ENCODE assay signal across 12 cellular contexts in the genomic region with DNA sequence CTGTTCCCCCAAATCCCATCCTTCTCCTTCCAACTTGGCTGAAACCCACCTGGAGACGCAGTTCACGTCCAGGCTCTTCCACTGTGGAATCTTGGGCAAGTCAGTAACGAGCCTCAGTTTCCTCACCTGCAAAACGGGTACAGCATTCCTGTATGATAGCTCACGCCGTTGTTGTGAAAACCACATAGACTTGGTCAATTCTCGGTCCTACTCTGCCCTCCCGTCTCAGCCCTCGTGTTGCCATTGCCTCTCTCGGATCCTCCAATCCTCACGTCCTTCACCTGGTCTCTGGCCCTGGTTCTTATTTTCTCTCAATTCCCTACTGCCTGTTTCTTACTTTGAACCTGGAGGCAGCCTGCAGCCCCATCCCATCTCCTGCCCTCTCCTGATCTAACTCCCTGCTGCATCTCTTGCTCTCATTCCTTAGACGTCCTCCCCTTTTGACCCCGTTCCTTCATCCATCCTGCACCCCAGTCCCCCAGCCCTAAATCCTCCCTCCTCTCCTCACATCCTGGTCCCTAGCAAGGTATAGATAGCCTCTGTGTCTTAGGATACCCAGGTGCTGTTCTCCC. TPM values are rescaled to one million over a fixed set of nuclear protein-coding genes. Genes with fewer than 3 reads are reported as not detected.
DNase-seq lines count a peak whose midpoint lies in the region; ATAC-seq, FAIRE-seq and TF ChIP-seq lines count a peak whose summit lies in the region.
"Had no signal": no experiment of that assay in that cellular context is flagged by ENCODE, and none has a peak within 500 bp of the region (broad histone marks: within the 10 kb centered on the region; RNA-seq: fewer than 3 reads in every experiment).

No MANE protein-coding gene starts in this region.

- peak overlapping the region; percentile 12 for H3K27ac Mint-ChIP-seq in Caco-2 (ENCODE audit: unreplicated experiment)
- no peak overlapping the region for H3K27ac Mint-ChIP-seq in H9
- H3K27ac Mint-ChIP-seq in natural killer cell: no peak overlapping the region

- no peak overlapping the region for H3K4me3 ChIP-seq in Caco-2 (ENCODE audit: low read depth, low read length)
- H3K4me3 ChIP-seq in K562: no peak overlapping the region
- no peak overlapping the region for H3K4me3 ChIP-seq in ascending aorta

- no peak overlapping the region for H3K18ac ChIP-seq in H9 (ENCODE audit: insufficient read length, low read depth, low read length)

- H3K4me2 ChIP-seq in H9 (ENCODE audit: insufficient read depth, insufficient read length, low read length): peak overlapping the region; percentile 46
- H3K4me2 ChIP-seq in K562 (ENCODE audit: insufficient read depth, low read length): no peak overlapping the region

- H3K4me1 Mint-ChIP-seq in Caco-2 (ENCODE audit: low read depth, unreplicated experiment) (peaks cover 17% of the 10 kb centered on the region), H9 (peaks cover 40 to 44% of the 10 kb centered on the region in 2 experiments), natural killer cell (peaks cover 8 to 27% of the 10 kb centered on the region in 2 donors)

- H3K9me3 Mint-ChIP-seq in Caco-2 (ENCODE audit: unreplicated experiment) (no peaks in the 10 kb centered on the region), H9 (no peaks in the 10 kb centered on the region; a peak in 1 of 5 replicates), natural killer cell (no peaks in the 10 kb centered on the region)

- H3K14ac ChIP-seq in H9 (ENCODE audit: insufficient read depth, low read length): no peak overlapping the region

- no CpG with 5 or more reads among the region's 13 CpGs for WGBS in H9 (ENCODE audit: extremely low coverage, insufficient read length, low lambda C conversion rate)
- 3% methylated on average over 13 of the region's 13 CpGs for WGBS in K562 (ENCODE audit: insufficient coverage, low coverage, missing lambda C conversion rate)

- no peaks in the 10 kb centered on the region for H3K36me3 ChIP-seq in Caco-2 (ENCODE audit: control insufficient read depth, insufficient read depth, low read length)
- H3K36me3 ChIP-seq in K562 (ENCODE audit: control insufficient read depth, insufficient read depth, low read length): no peaks in the 10 kb centered on the region
- no peaks in the 10 kb centered on the region for H3K36me3 ChIP-seq in ascending aorta
- H3K36me3 ChIP-seq: suprapubic skin had no signal

- H3K23ac ChIP-seq in H9 (ENCODE audit: insufficient read length, low read depth, low read length): no peak overlapping the region

- BruUV-seq in Caco-2 (replicated peaks; lab: Mats Ljungman, UMichigan): no TSS peak
- BruUV-seq in K562 (replicated peaks; lab: Mats Ljungman, UMichigan): no TSS peak

- no peak overlapping the region for H2BK12ac ChIP-seq in H9 (ENCODE audit: insufficient read length, low read depth, low read length)

- H3K4ac ChIP-seq in H9 (ENCODE audit: low read depth, low read length): no peak overlapping the region

- no peak for TF ChIP-seq POLR2A in K562 (conservative IDR thresholded peaks at IDR 0.05)

- H3K79me2 ChIP-seq in H9 (ENCODE audit: insufficient read depth, low read length) (no peaks in the 10 kb centered on the region), K562 (ENCODE audit: control insufficient read depth, insufficient read depth, low read length) (no peaks in the 10 kb centered on the region)

- H3K79me1 ChIP-seq in H9 (ENCODE audit: insufficient read depth, low read depth, low read length, poor library complexity, severe bottlenecking): no peaks in the 10 kb centered on the region

- no peak overlapping the region for H2BK5ac ChIP-seq in H9 (ENCODE audit: insufficient read length, low read length)

- H2BK15ac ChIP-seq in H9 (ENCODE audit: low read depth, low read length): no peak overlapping the region

- peak; percentile 63 for FAIRE-seq in K562 (lab: Jason Lieb, UNC)
- FAIRE-seq: colon had no signal

- no peak overlapping the region for H2BK20ac ChIP-seq in H9 (ENCODE audit: low read depth, low read length, poor library complexity, severe bottlenecking)

- H3K4me1 ChIP-seq in Caco-2: peaks cover 13% of the 10 kb centered on the region
- peaks cover 5% of the 10 kb centered on the region; the same call in 1 of the 2 replicates for H3K4me1 ChIP-seq in H9 (ENCODE audit: insufficient read depth, low read length)
- H3K4me1 ChIP-seq in K562 (replicated peaks in 1 of 2; ENCODE audit: control insufficient read depth in 2 of 2, insufficient read depth in 2 of 2, low read length in 2 of 2): peaks cover 12 to 25% of the 10 kb centered on the region in 2 experiments; a peak in 4 of 5 replicates
- peaks cover 4 to 6% of the 10 kb centered on the region in 2 donors for H3K4me1 ChIP-seq in ascending aorta

- TF ChIP-seq EP300 in K562 (IDR thresholded peaks at IDR 0.05; ENCODE audit: low read length): no peak

- TF ChIP-seq RAD21 in K562 (CRISPR knock-in tag; conservative IDR thresholded peaks at IDR 0.05 in 1 of 2, IDR thresholded peaks at IDR 0.05 in 1 of 2): no peak

- intact Hi-C loops in Caco-2 (cut with micrococcal nuclease; ENCODE audit: unreplicated experiment) (loop anchor here (5.0 kb wide), 1 partner anchor 110 kb away; no protein-coding TSS in a partner anchor), K562 (cut with micrococcal nuclease) (loop anchor here (5.0 kb wide), 1 partner anchor 170 kb away; no protein-coding TSS in a partner anchor), natural killer cell (cut with micrococcal nuclease) (no loop called here), ascending aorta (cut with DNase I) (no loop called here)

- peaks cover 10% of the 10 kb centered on the region for H3K9me1 ChIP-seq in K562 (ENCODE audit: control insufficient read depth, insufficient read depth, low read length)

- H2BK120ac ChIP-seq in H9 (ENCODE audit: low read depth, low read length, poor library complexity, severe bottlenecking): no peak overlapping the region

- H3T11ph ChIP-seq in H9 (ENCODE audit: low read length): no peak overlapping the region

- H4K91ac ChIP-seq in H9 (ENCODE audit: insufficient read length, low read depth, low read length): no peak overlapping the region

- no peak for ATAC-seq in K562
- no peak for ATAC-seq in natural killer cell
- ATAC-seq in HG02610 (IDR thresholded peaks at IDR 0.05; ENCODE audit: unreplicated experiment): no peak
- no peak for ATAC-seq in HG03521 (IDR thresholded peaks at IDR 0.05; ENCODE audit: unreplicated experiment)
- no peak for ATAC-seq in HG03432 (IDR thresholded peaks at IDR 0.05; ENCODE audit: unreplicated experiment)

- H2AFZ ChIP-seq in H9 (ENCODE audit: low read length): no peak overlapping the region
- H2AFZ ChIP-seq in K562 (ENCODE audit: low read depth, low read length): no peak overlapping the region

- no peaks in the 10 kb centered on the region for H3K27me3 ChIP-seq in Caco-2 (replicated peaks; ENCODE audit: control insufficient read depth, insufficient read depth, low read length)
- H3K27me3 ChIP-seq in H9 (ENCODE audit: insufficient read depth, low read length): peaks cover 6% of the 10 kb centered on the region; the same call in 1 of the 2 replicates
- peaks cover 41 to 71% of the 10 kb centered on the region in 2 experiments for H3K27me3 ChIP-seq in K562 (ENCODE audit: control insufficient read depth in 2 of 2, insufficient read depth in 2 of 2, low read length in 2 of 2)
- peaks cover 22% of the 10 kb centered on the region for H3K27me3 ChIP-seq in ascending aorta

- H4K20me1 ChIP-seq in H9 (ENCODE audit: control insufficient read depth, insufficient read depth, insufficient read length) (no peaks in the 10 kb centered on the region), K562 (replicated peaks; ENCODE audit: control insufficient read depth, insufficient read depth, low read length) (peaks cover 20% of the 10 kb centered on the region)

- no peak overlapping the region for H4K5ac ChIP-seq in H9 (ENCODE audit: insufficient read length, low read depth, low read length)

- POLR2A ChIA-PET in Caco-2 (lab: Charles Lee): no interaction called here
- POLR2A ChIA-PET in K562 (lab: Yijun Ruan, JAX): interaction anchor here (0.6 to 1.9 kb wide), 4 partner anchors 9 to 55 kb away, joined by 3 to 6 read pairs (median 3); no protein-coding TSS in a partner anchor

- H3K4me3 Mint-ChIP-seq in Caco-2 (ENCODE audit: unreplicated experiment) (peak overlapping the region; percentile 78), H9 (peak overlapping the region; percentile 81 to 82), natural killer cell (peak overlapping the region; percentile 51)

- peaks cover 12% of the 10 kb centered on the region for H3K23me2 ChIP-seq in H9 (ENCODE audit: insufficient read length, low read depth, low read length, poor library complexity, severe bottlenecking)

- in situ Hi-C loops in K562 (cut with MboI): no loop called here

- H3K27ac ChIP-seq in H9 (ENCODE audit: insufficient read length, low read depth, low read length) (no peak overlapping the region), K562 (ENCODE audit: extremely low read depth, low read depth, low read length) (no peak overlapping the region), ascending aorta (no peak overlapping the region)
- H3K27ac ChIP-seq: HL-60, suprapubic skin had no signal

- CTCF ChIA-PET in Caco-2 (lab: Charles Lee): no interaction called here
- CTCF ChIA-PET in K562 (lab: Yijun Ruan, JAX; ENCODE audit: low intra/inter-chr PET ratio): interaction anchor here (1.8 kb wide), 1 partner anchor 110 kb away, joined by 9 read pairs; no protein-coding TSS in a partner anchor

- no peak overlapping the region for H3K9ac ChIP-seq in H9 (ENCODE audit: extremely low read depth, insufficient read length, low read length)
- H3K9ac ChIP-seq in K562 (ENCODE audit: insufficient read depth in 1 of 2, low read depth in 2 of 2, low read length in 2 of 2): no peak overlapping the region

- no peak overlapping the region for H4K8ac ChIP-seq in H9 (replicated peaks; ENCODE audit: insufficient read length, low read depth, low read length)

- H3K56ac ChIP-seq in H9 (ENCODE audit: insufficient read length, low read depth, low read length): no peak overlapping the region

- TF ChIP-seq CTCF in Caco-2 (IDR thresholded peaks at IDR 0.05; ENCODE audit: insufficient read depth in 1 of 2, low read depth in 1 of 2, low read length in 1 of 2, severe bottlenecking in 1 of 2, unreplicated experiment in 1 of 2): no peak
- TF ChIP-seq CTCF in H9 (conservative IDR thresholded peaks at IDR 0.05): no peak
- 0 out of 6 replicates have a peak, but pooled peaks of 1 of the 3 experiments have one; percentile 11 for TF ChIP-seq CTCF in K562 (IDR thresholded peaks at IDR 0.05 in 2 of 3, conservative IDR thresholded peaks at IDR 0.05 in 1 of 3; ENCODE audit: insufficient read depth in 2 of 3, low read depth in 1 of 3, low read length in 3 of 3)
- no peak for TF ChIP-seq CTCF in natural killer cell (IDR thresholded peaks at IDR 0.05)
- TF ChIP-seq CTCF in ascending aorta (IDR thresholded peaks at IDR 0.05): no peak

- no peak for DNase-seq in Caco-2
- DNase-seq in H9: peak; percentile 34
- peak in 2 of 4 experiments; percentile 24 to 38 for DNase-seq in K562 (ENCODE audit: extremely low read depth in 1 of 4, low spot score in 3 of 4)
- no peak for DNase-seq in natural killer cell
- no peak for DNase-seq in ascending aorta (ENCODE audit: low spot score in 2 of 2)
- DNase-seq: T-helper 9 cell had no signal

- H3K27me3 Mint-ChIP-seq in Caco-2 (ENCODE audit: insufficient read depth, unreplicated experiment): peaks cover 9% of the 10 kb centered on the region
- peaks cover 59% of the 10 kb centered on the region for H3K27me3 Mint-ChIP-seq in H9 (ENCODE audit: low read depth)
- H3K27me3 Mint-ChIP-seq in natural killer cell (ENCODE audit: low read depth in 2 of 2): peaks cover 40 to 57% of the 10 kb centered on the region in 2 donors

- H3K36me3 Mint-ChIP-seq in Caco-2 (ENCODE audit: insufficient read depth, unreplicated experiment) (peaks cover 7% of the 10 kb centered on the region), H9 (ENCODE audit: insufficient read depth in 1 of 3, low read depth in 3 of 3) (peaks cover 0 to 8% (median 0%) of the 10 kb centered on the region in 3 experiments; a peak in 2 of 7 replicates), natural killer cell (no peaks in the 10 kb centered on the region)

- H3K9me3 ChIP-seq in Caco-2 (no peaks in the 10 kb centered on the region), H9 (ENCODE audit: control insufficient read depth, low read depth, low read length) (no peaks in the 10 kb centered on the region), K562 (replicated peaks; ENCODE audit: control insufficient read depth, insufficient read depth, low read depth, low read length) (no peaks in the 10 kb centered on the region), ascending aorta (no peaks in the 10 kb centered on the region)
- H3K9me3 ChIP-seq: suprapubic skin had no signal

- no peak overlapping the region for H2AK5ac ChIP-seq in H9 (ENCODE audit: insufficient read length, low read length)

RNA-seq across cellular contexts. Expression of gene MUC12, which starts 2.0 kb away (rescaled TPM):
- total RNA-seq in Caco-2 (2022): 0.16 and 0.49 TPM in 2 replicates
- total RNA-seq in H9 (2021): 11.5 and 12.2 TPM in 2 replicates
- total RNA-seq in K562 (2011; cell fraction: chromatin; rRNA removed; ENCODE audit: low replicate concordance): not detected in 2 replicates
- total RNA-seq in K562 (2011; cell fraction: nucleolus; rRNA removed): 1.0 TPM in 1 of 2 replicates, not detected in the other
- not detected in 2 replicates for total RNA-seq in K562 (2011; cell fraction: nucleoplasm; rRNA removed)
- total RNA-seq in K562 (2014; rRNA removed): 0.33 and 1.2 TPM in 2 replicates
- 0.29 TPM in 1 of 2 replicates, not detected in the other for total RNA-seq in K562 (2014; rRNA removed; fragmentation: Illumina TruSeq; extraction: Trizol)
- not detected in 2 replicates for total RNA-seq in K562 (2015; rRNA removed; fragmentation: Illumina TruSeq; extraction: Trizol)
- total RNA-seq in K562 (2021): 0.40 and 1.1 TPM in 2 replicates
- 0.43 and 1.1 TPM in 2 replicates for polyA plus RNA-seq in K562 (2011; rRNA removed)
- 0.24 and 2.9 TPM in 2 replicates for polyA plus RNA-seq in K562 (2011; cell fraction: cytosol; rRNA removed)
- polyA plus RNA-seq in K562 (2011; cell fraction: nucleus; rRNA removed): 0.20 and 0.73 TPM in 2 replicates
- polyA plus RNA-seq in K562 (2012): 1.5 and 1.7 TPM in 2 replicates
- polyA plus RNA-seq in K562 (2014; fragmentation: Illumina TruSeq; extraction: Trizol): 0.85 and 2.5 TPM in 2 replicates
- under 1 TPM; 0.23 to 0.46 TPM for polyA plus RNA-seq in K562 (2014; fragmentation: Nextera tagmentation; extraction: Ambion mirVana)
- 0.73 and 0.94 TPM in 2 replicates for polyA plus RNA-seq in K562 (2014; rRNA removed)
- not detected in 2 replicates for polyA minus RNA-seq in K562 (2011; rRNA and poly(A)+ RNA removed)
- polyA minus RNA-seq in K562 (2011; cell fraction: cytosol; rRNA and poly(A)+ RNA removed): not detected in 2 replicates
- not detected in 2 replicates for polyA minus RNA-seq in K562 (2011; cell fraction: nucleus; rRNA and poly(A)+ RNA removed)
- 1 to 10 TPM in 2 of 3 donors, not detected in 1; 1.2 to 4.6 TPM for total RNA-seq in natural killer cell
- 0.85 TPM for total RNA-seq in ascending aorta
- total RNA-seq: suprapubic skin had no signal

RNA-seq across cellular contexts. Expression of gene MUC3A, which starts 18.0 kb away (rescaled TPM):
- total RNA-seq in Caco-2 (2022) (25.1 and 27.0 TPM in 2 replicates), H9 (2021) (27.4 and 29.2 TPM in 2 replicates), K562 (2014; rRNA removed) (0.09 and 0.33 TPM in 2 replicates), K562 (2014; rRNA removed; fragmentation: Illumina TruSeq; extraction: Trizol) (0.13 and 0.15 TPM in 2 replicates), K562 (2015; rRNA removed; fragmentation: Illumina TruSeq; extraction: Trizol) (not detected in 2 replicates), K562 (2021) (1.6 and 2.6 TPM in 2 replicates), natural killer cell (under 1 TPM in 1 of 3 donors, not detected in 2; 0.24 TPM), ascending aorta (not detected)
- 2.0 and 2.9 TPM in 2 replicates for total RNA-seq in K562 (2011; cell fraction: chromatin; rRNA removed; ENCODE audit: low replicate concordance)
- total RNA-seq in K562 (2011; cell fraction: nucleolus; rRNA removed): 1.4 and 1.8 TPM in 2 replicates
- 1.9 and 6.0 TPM in 2 replicates for total RNA-seq in K562 (2011; cell fraction: nucleoplasm; rRNA removed)
- polyA plus RNA-seq in K562 (2011; rRNA removed) (0.25 and 0.35 TPM in 2 replicates), K562 (2014; fragmentation: Illumina TruSeq; extraction: Trizol) (1.7 and 2.2 TPM in 2 replicates), K562 (2014; fragmentation: Nextera tagmentation; extraction: Ambion mirVana) (under 1 TPM; 0.06 to 0.08 TPM), K562 (2014; rRNA removed) (0.25 and 0.53 TPM in 2 replicates)
- 0.25 and 0.44 TPM in 2 replicates for polyA plus RNA-seq in K562 (2011; cell fraction: cytosol; rRNA removed)
- 1.0 and 2.1 TPM in 2 replicates for polyA plus RNA-seq in K562 (2011; cell fraction: nucleus; rRNA removed)
- polyA plus RNA-seq in K562 (2012): 1.4 TPM in 2 replicates
- 0.24 and 0.39 TPM in 2 replicates for polyA minus RNA-seq in K562 (2011; rRNA and poly(A)+ RNA removed)
- polyA minus RNA-seq in K562 (2011; cell fraction: cytosol; rRNA and poly(A)+ RNA removed): 1.0 TPM in 1 of 2 replicates, not detected in the other
- polyA minus RNA-seq in K562 (2011; cell fraction: nucleus; rRNA and poly(A)+ RNA removed): 0.11 and 0.40 TPM in 2 replicates
- total RNA-seq: suprapubic skin had no signal

RNA-seq across cellular contexts. Expression of gene MUC17, which starts 52.5 kb away (rescaled TPM):
- total RNA-seq in Caco-2 (2022) (0.09 and 0.21 TPM in 2 replicates), H9 (2021) (not detected in 2 replicates), K562 (2014; rRNA removed) (not detected in 2 replicates), K562 (2014; rRNA removed; fragmentation: Illumina TruSeq; extraction: Trizol) (not detected in 2 replicates), K562 (2015; rRNA removed; fragmentation: Illumina TruSeq; extraction: Trizol) (not detected in 2 replicates), K562 (2021) (not detected in 2 replicates), natural killer cell (not detected), ascending aorta (not detected)
- total RNA-seq in K562 (2011; cell fraction: chromatin; rRNA removed; ENCODE audit: low replicate concordance): not detected in 2 replicates
- not detected in 2 replicates for total RNA-seq in K562 (2011; cell fraction: nucleolus; rRNA removed)
- total RNA-seq in K562 (2011; cell fraction: nucleoplasm; rRNA removed): under 0.01 TPM in 1 of 2 replicates, not detected in the other
- polyA plus RNA-seq in K562 (2011; rRNA removed) (not detected in 2 replicates), K562 (2014; fragmentation: Illumina TruSeq; extraction: Trizol) (not detected in 2 replicates), K562 (2014; fragmentation: Nextera tagmentation; extraction: Ambion mirVana) (not detected), K562 (2014; rRNA removed) (not detected in 2 replicates)
- polyA plus RNA-seq in K562 (2011; cell fraction: cytosol; rRNA removed): under 0.01 TPM in 2 replicates
- polyA plus RNA-seq in K562 (2011; cell fraction: nucleus; rRNA removed): 0.01 TPM in 1 of 2 replicates, not detected in the other
- not detected in 2 replicates for polyA plus RNA-seq in K562 (2012)
- under 0.01 TPM in 1 of 2 replicates, not detected in the other for polyA minus RNA-seq in K562 (2011; rRNA and poly(A)+ RNA removed)
- not detected in 2 replicates for polyA minus RNA-seq in K562 (2011; cell fraction: cytosol; rRNA and poly(A)+ RNA removed)
- not detected in 2 replicates for polyA minus RNA-seq in K562 (2011; cell fraction: nucleus; rRNA and poly(A)+ RNA removed)

Comparison
In these comparisons a context has a peak if more than half of its experiments do, and no peak if none do; other contexts are left out.
1. intact Hi-C loops: an anchor here in Caco-2 (5.0 kb wide) and K562 (5.0 kb wide); none called in natural killer cell and ascending aorta.